In genomic region chr6:35969676-35970075, GRCh38 we compare ENCODE assay signal across 2 cellular contexts.
TF ChIP-seq lines count a peak whose summit lies in the region.

No MANE protein-coding gene starts in this region.

TF ChIP-seq in SK-N-SH, 30 proteins besides CTCF, POLR2A, EP300 and RAD21 (continued from another document):
- TF ChIP-seq RFX5 (IDR thresholded peaks at IDR 0.05; ENCODE audit: low read length) (no peak), NFIC (IDR thresholded peaks at IDR 0.05; ENCODE audit: borderline replicate concordance) (no peak), MEF2A (IDR thresholded peaks at IDR 0.05; ENCODE audit: borderline replicate concordance, low read depth) (no peak), NRF1 (IDR thresholded peaks at IDR 0.05; ENCODE audit: low read depth, low read length) (no peak)
- TF ChIP-seq, protein P1, sequence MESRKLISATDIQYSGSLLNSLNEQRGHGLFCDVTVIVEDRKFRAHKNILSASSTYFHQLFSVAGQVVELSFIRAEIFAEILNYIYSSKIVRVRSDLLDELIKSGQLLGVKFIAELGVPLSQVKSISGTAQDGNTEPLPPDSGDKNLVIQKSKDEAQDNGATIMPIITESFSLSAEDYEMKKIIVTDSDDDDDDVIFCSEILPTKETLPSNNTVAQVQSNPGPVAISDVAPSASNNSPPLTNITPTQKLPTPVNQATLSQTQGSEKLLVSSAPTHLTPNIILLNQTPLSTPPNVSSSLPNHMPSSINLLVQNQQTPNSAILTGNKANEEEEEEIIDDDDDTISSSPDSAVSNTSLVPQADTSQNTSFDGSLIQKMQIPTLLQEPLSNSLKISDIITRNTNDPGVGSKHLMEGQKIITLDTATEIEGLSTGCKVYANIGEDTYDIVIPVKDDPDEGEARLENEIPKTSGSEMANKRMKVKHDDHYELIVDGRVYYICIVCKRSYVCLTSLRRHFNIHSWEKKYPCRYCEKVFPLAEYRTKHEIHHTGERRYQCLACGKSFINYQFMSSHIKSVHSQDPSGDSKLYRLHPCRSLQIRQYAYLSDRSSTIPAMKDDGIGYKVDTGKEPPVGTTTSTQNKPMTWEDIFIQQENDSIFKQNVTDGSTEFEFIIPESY (IDR thresholded peaks at IDR 0.05; ENCODE audit: borderline replicate concordance, low read depth), result no peak

TF ChIP-seq in SK-N-SH treated with all-trans-retinoic acid at 6 μM for 48 hours, 23 proteins besides CTCF, POLR2A, EP300 and RAD21 (continued from another document):
- TF ChIP-seq CSRNP3 (CRISPR knock-in tag; IDR thresholded peaks at IDR 0.05), result no peak
- no peak for TF ChIP-seq ZC3H10 (CRISPR knock-in tag; IDR thresholded peaks at IDR 0.05)
- no peak for TF ChIP-seq ZNF8 (CRISPR knock-in tag; IDR thresholded peaks at IDR 0.05)
- TF ChIP-seq OSR1 (CRISPR knock-in tag; IDR thresholded peaks at IDR 0.05), result no peak
- TF ChIP-seq ARNTL (CRISPR knock-in tag; IDR thresholded peaks at IDR 0.05; ENCODE audit: borderline replicate concordance, low read depth), result no peak
- no peak for TF ChIP-seq ZNF565 (CRISPR knock-in tag; conservative IDR thresholded peaks at IDR 0.05; ENCODE audit: low read depth)
- TF ChIP-seq ESRRG (CRISPR knock-in tag; IDR thresholded peaks at IDR 0.05), result no peak
